In the genomic region with DNA sequence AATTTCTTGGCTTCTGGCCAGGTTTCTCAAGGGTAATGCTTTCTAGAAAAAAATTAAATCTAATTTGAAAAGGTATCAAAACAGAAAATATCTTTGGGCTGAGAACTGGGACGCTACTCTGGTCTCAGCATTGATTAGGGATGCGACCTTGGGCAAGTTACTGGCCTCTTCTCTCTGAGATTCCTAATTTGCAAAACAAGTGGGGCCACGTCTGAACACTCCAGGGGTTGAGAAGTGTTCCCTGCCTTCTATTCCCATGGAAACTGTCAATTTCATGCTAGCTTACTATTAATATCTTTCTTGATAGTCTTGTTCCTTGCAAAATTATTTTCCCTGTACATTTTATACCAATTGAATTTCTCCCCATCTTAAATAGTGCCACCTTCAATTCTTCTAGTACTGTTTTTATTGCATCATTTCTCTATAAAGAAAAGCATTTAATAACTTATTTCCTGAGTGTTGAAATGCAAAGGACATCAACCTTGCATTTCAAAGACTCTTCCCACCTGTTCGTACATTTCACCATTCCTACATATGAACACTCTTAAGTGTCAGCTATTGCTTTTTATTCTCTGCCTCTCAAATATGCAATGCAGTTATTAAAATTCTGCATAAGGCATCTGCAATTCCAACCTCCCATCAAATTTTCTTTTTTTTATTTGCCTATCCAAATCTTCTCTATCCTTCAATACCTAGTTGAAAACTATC, we compare ENCODE assay signal across 14 cellular contexts.
"Had no signal": no experiment of that assay in that cellular context is flagged by ENCODE, and none has a peak within 500 bp of the region (broad histone marks: within the 10 kb centered on the region; RNA-seq: fewer than 3 reads in every experiment).

No MANE protein-coding gene starts in this region.

- H3K9me3 ChIP-seq: ascending aorta, esophagus muscularis mucosa, right atrium auricular region, thyroid gland, uterus had no signal

- H3K9me3 Mint-ChIP-seq: activated T-cell treated with anti-CD3 and anti-CD28 coated beads, Interleukin-2, amount 50 U/mL, for 4 hours; neural crest cell had no signal

- H3K27ac Mint-ChIP-seq: activated CD8-positive, alpha-beta memory T cell treated with anti-CD3 and anti-CD28 coated beads, Interleukin-2, amount 10 ng/mL, durations not matched to agents 7 days and 5 days had no signal

- H3K36me3 ChIP-seq: ascending aorta, esophagus muscularis mucosa, right atrium auricular region, thyroid gland, uterus had no signal

- H2AFZ ChIP-seq: parathyroid adenoma had no signal

- H3K9ac ChIP-seq: parathyroid adenoma had no signal

- H3K27me3 ChIP-seq: ascending aorta, esophagus muscularis mucosa, right atrium auricular region, thyroid gland, uterus had no signal

- H3K4me3 ChIP-seq: ascending aorta, esophagus muscularis mucosa, right atrium auricular region, thyroid gland, uterus had no signal

- H3K27me3 Mint-ChIP-seq: activated CD8-positive, alpha-beta memory T cell treated with anti-CD3 and anti-CD28 coated beads, Interleukin-2, amount 10 ng/mL, durations not matched to agents 7 days and 5 days had no signal

- H3K36me3 Mint-ChIP-seq: activated CD8-positive, alpha-beta memory T cell treated with anti-CD3 and anti-CD28 coated beads, Interleukin-2, amount 10 ng/mL, durations not matched to agents 7 days and 5 days had no signal

- H3K4me1 Mint-ChIP-seq: activated CD8-positive, alpha-beta memory T cell treated with anti-CD3 and anti-CD28 coated beads, Interleukin-2, amount 10 ng/mL, durations not matched to agents 7 days and 5 days had no signal

- H3K4me1 ChIP-seq: ascending aorta, esophagus muscularis mucosa, parathyroid adenoma, right atrium auricular region, thyroid gland, uterus had no signal

- H3K4me3 Mint-ChIP-seq: activated CD8-positive, alpha-beta memory T cell treated with anti-CD3 and anti-CD28 coated beads, Interleukin-2, amount 10 ng/mL, durations not matched to agents 7 days and 5 days; activated T-cell treated with anti-CD3 and anti-CD28 coated beads, Interleukin-2, amount 50 U/mL, for 4 hours; neural crest cell had no signal

- DNase-seq: activated CD4-positive, alpha-beta T cell treated with anti-CD3 and anti-CD28 coated beads for 1 hour; activated CD4-positive, alpha-beta T cell treated with anti-CD3 and anti-CD28 coated beads, Interleukin-2, amount 50 U/mL, for 48 hours; activated CD8-positive, alpha-beta memory T cell treated with anti-CD3 and anti-CD28 coated beads, Interleukin-2, amount 10 ng/mL, durations not matched to agents 7 days and 5 days; activated naive CD4-positive, alpha-beta T cell; activated T-cell treated with anti-CD3 and anti-CD28 coated beads, Interleukin-2, amount 50 U/mL, for 4 hours; kidney glomerular epithelial cell; small intestine; thyroid gland; uterus had no signal

- H3K27ac ChIP-seq: ascending aorta, esophagus muscularis mucosa, parathyroid adenoma, right atrium auricular region, thyroid gland, uterus had no signal
